ENCODE assay signal across 8 cellular contexts in genomic region chr11:119381186-119381988, GRCh38. TPM values are rescaled to one million over a fixed set of nuclear protein-coding genes. Genes with fewer than 3 reads are reported as not detected.
DNase-seq lines count a peak whose midpoint lies in the region; ATAC-seq and TF ChIP-seq lines count a peak whose summit lies in the region.

USP2 (minus strand) TSS chr11:119381690; CDS start chr11:119373480, 8,210 bp downstream.

- H3K9me3 ChIP-seq in lung (ENCODE audit: control insufficient read depth in 2 of 2, insufficient read depth in 1 of 2, low read length in 1 of 2) = no peaks in the 10 kb centered on the region

- H3K4me3 ChIP-seq in lung = no peak within 1 kb of the TSS

- peak within 1 kb of the TSS; percentile 26 to 68 for H3K27ac ChIP-seq in lung (ENCODE audit: low read depth in 1 of 2, low read length in 1 of 2)

- 0 to 1% methylated on average over 47 to 54 of the region's 54 CpGs for WGBS in lung, 2 donors

- H3K4me1 ChIP-seq in lung (ENCODE audit: control insufficient read depth in 2 of 2, insufficient read depth in 2 of 2, low read length in 2 of 2) = peaks cover 0 to 2% of the 10 kb centered on the region in 2 donors

- TF ChIP-seq CTCF in lung (IDR thresholded peaks at IDR 0.05; ENCODE audit: control extremely low read depth, extremely low read depth) = peak; percentile 84

- ATAC-seq in GM21360 (IDR thresholded peaks at IDR 0.05; ENCODE audit: unreplicated experiment) (peak; percentile 95), lung (ENCODE audit: insufficient read depth, low FRiP score) (peak; percentile 95)

- no peaks in the 10 kb centered on the region for H3K36me3 ChIP-seq in lung (ENCODE audit: control insufficient read depth in 2 of 2, insufficient read depth in 2 of 2, low read length in 2 of 2)

- H3K27me3 ChIP-seq in lung (ENCODE audit: control insufficient read depth, insufficient read depth) = no peaks in the 10 kb centered on the region

- DNase-seq in CMK (ENCODE audit: low read depth) = peak; percentile 77
- DNase-seq in HS-5 (ENCODE audit: low read depth) = peak; percentile 66
- DNase-seq in NK-92 (lab: John Stamatoyannopoulos, UW; ENCODE audit: unreplicated experiment) = peak; percentile 55
- DNase-seq in activated CD8-positive, alpha-beta memory T cell treated with anti-CD3 and anti-CD28 coated beads for 24 hours = peak; percentile 99
- peak; percentile 96 for DNase-seq in effector CD8-positive, alpha-beta T cell (lab: John Stamatoyannopoulos, UW)
- peak; percentile 96 for DNase-seq in lung (ENCODE audit: low spot score)
- peak; percentile 85 to 96 (median 93) for DNase-seq in stimulated activated CD4-positive, alpha-beta T cell treated with anti-CD3 and anti-CD28 coated beads, TNF-alpha, amount 100 ng/mL, for 1 hour (ENCODE audit: low read depth in 3 of 3, low spot score in 1 of 3)

RNA-seq across cellular contexts. Expression of gene USP2, which starts in this region (rescaled TPM):
- 1 to 10 TPM; 4.9 to 6.5 TPM for total RNA-seq in lung
- polyA plus RNA-seq in lung = 1 to 10 TPM; 1.7 to 2.1 TPM
